10 cellular contexts compared by ENCODE assay signal in genomic region chr1:116390195-116390594, GRCh38.
DNase-seq lines count a peak whose midpoint lies in the region; ATAC-seq and FAIRE-seq lines count a peak whose summit lies in the region.
"Had no signal": no experiment of that assay in that cellular context is flagged by ENCODE, and none has a peak within 500 bp of the region (broad histone marks: within the 10 kb centered on the region; RNA-seq: fewer than 3 reads in every experiment).

No MANE protein-coding gene starts in this region.

- FAIRE-seq in HTR-8/SVneo (lab: Jason Lieb, UNC): no peak

- DNase-seq in activated gamma-delta T cell treated with Interleukin-2 at 50 U/mL for 16 hours (peak; percentile 49), activated gamma-delta T cell (lab: John Stamatoyannopoulos, UW) (no peak), kidney glomerular epithelial cell (lab: John Stamatoyannopoulos, UW) (no peak), Ammon's horn (ENCODE audit: low spot score) (no peak), HTR-8/SVneo (ENCODE audit: insufficient read length, low spot score) (no peak)
- DNase-seq in activated T-cell treated with anti-CD3 and anti-CD28 coated beads, Interleukin-2, amount 50 U/mL, for 48 hours: peak; percentile 61 to 63
- DNase-seq in stimulated activated CD8-positive, alpha-beta memory T cell treated with anti-CD3 and anti-CD28 coated beads, Interleukin-7, amount 100 ng/mL, for 4 hours (ENCODE audit: low read depth in 2 of 2): peak; percentile 15 to 23
- DNase-seq: NCI-H2081, T1000 had no signal

- ATAC-seq in HG03103 (IDR thresholded peaks at IDR 0.05; ENCODE audit: low read depth, unreplicated experiment): peak; percentile 50

Comparison
In these comparisons a context has a peak if more than half of its experiments do, and no peak if none do; other contexts are left out.
1. DNase-seq: peak in activated gamma-delta T cell treated with Interleukin-2 at 50 U/mL for 16 hours (single experiment), activated T-cell treated with anti-CD3 and anti-CD28 coated beads, Interleukin-2, amount 50 U/mL, for 48 hours (2 of 2) and stimulated activated CD8-positive, alpha-beta memory T cell treated with anti-CD3 and anti-CD28 coated beads, Interleukin-7, amount 100 ng/mL, for 4 hours (2 of 2); none in activated gamma-delta T cell (single experiment), kidney glomerular epithelial cell (single experiment), Ammon's horn (single experiment) and HTR-8/SVneo (single experiment).